16 cellular contexts compared by ENCODE assay signal in genomic region chr2:158099716-158100115, GRCh38. TPM values are rescaled to one million over a fixed set of nuclear protein-coding genes. Genes with fewer than 3 reads are reported as not detected.
A peak's percentile ranks its signal among the peaks of the same experiment; 100 is the strongest.
DNase-seq lines count a peak whose midpoint lies in the region; ATAC-seq and TF ChIP-seq lines count a peak whose summit lies in the region.
"Had no signal": no experiment of that assay in that cellular context is flagged by ENCODE, and none has a peak within 500 bp of the region (broad histone marks: within the 10 kb centered on the region; RNA-seq: fewer than 3 reads in every experiment).

No MANE protein-coding gene starts in this region.

- intact Hi-C loops in tibial artery (cut with DNase I; ENCODE audit: low total_unique reads): no loop called here

- H3K4me1 ChIP-seq in HEK293 (ENCODE audit: control insufficient read depth, insufficient read depth, low read length): no peaks in the 10 kb centered on the region
- no peaks in the 10 kb centered on the region for H3K4me1 ChIP-seq in tibial artery

- H3K27ac ChIP-seq in HEK293 (ENCODE audit: extremely low read depth, low read depth, low read length) (no peak overlapping the region), tibial artery (no peak overlapping the region)

- no peaks in the 10 kb centered on the region for H3K27me3 ChIP-seq in tibial artery

- peak; percentile 4 for DNase-seq in RPMI8226
- peak; percentile 15 for DNase-seq in fibroblast of the aortic adventitia (ENCODE audit: low read depth)
- peak; percentile 86 for DNase-seq in retinal pigment epithelial cell (ENCODE audit: low read depth)
- DNase-seq in tibial artery: no peak
- no peak for DNase-seq in amygdala (lab: John Stamatoyannopoulos, UW)
- no peak for DNase-seq in stimulated activated CD4-positive, alpha-beta T cell treated with anti-CD3 and anti-CD28 coated beads, Interleukin-1b, Interleukin-23, amount 100 ng/mL, for 48 hours
- DNase-seq: activated CD4-positive, alpha-beta T cell treated with anti-CD3 and anti-CD28 coated beads, Interleukin-2, amount 10 ng/mL, durations not matched to agents 24 days and 14 days; CD8-positive, alpha-beta T cell; endodermal cell; KG1; NCI-H2081 treated with DMSO at 0.1 percent for 48 hours had no signal

- CTCF ChIA-PET in HEK293 (lab: Yijun Ruan, JAX): no interaction called here

- H3K9me3 ChIP-seq in HEK293 (ENCODE audit: control insufficient read depth, insufficient read depth, low read depth, low read length) (no peaks in the 10 kb centered on the region), tibial artery (no peaks in the 10 kb centered on the region)

- H3K36me3 ChIP-seq in HEK293 (ENCODE audit: control insufficient read depth in 2 of 2, insufficient read depth in 1 of 2, low read length in 2 of 2) (no peaks in the 10 kb centered on the region), tibial artery (no peaks in the 10 kb centered on the region)

- ATAC-seq in GM19455 (IDR thresholded peaks at IDR 0.05; ENCODE audit: unreplicated experiment): no peak
- ATAC-seq: CD8-positive, alpha-beta T cell had no signal

- POLR2A ChIA-PET in HEK293 (lab: Yijun Ruan, JAX): no interaction called here

- TF ChIP-seq CTCF in HEK293 (tag by site-specific recombination; IDR thresholded peaks at IDR 0.05): no peak
- TF ChIP-seq CTCF in fibroblast of the aortic adventitia (IDR thresholded peaks at IDR 0.05; ENCODE audit: insufficient read depth, low read length): no peak
- TF ChIP-seq CTCF in retinal pigment epithelial cell (conservative IDR thresholded peaks at IDR 0.05; ENCODE audit: low read depth, low read length): no peak
- TF ChIP-seq CTCF in tibial artery (IDR thresholded peaks at IDR 0.05): no peak

- H3K4me3 ChIP-seq in HEK293 (ENCODE audit: low read depth, low read length) (no peak overlapping the region), fibroblast of the aortic adventitia (ENCODE audit: low read depth, low read length) (no peak overlapping the region), retinal pigment epithelial cell (ENCODE audit: low read length) (no peak overlapping the region), tibial artery (no peak overlapping the region)

TF ChIP-seq in HEK293, 187 proteins besides CTCF, POLR2A, EP300 and RAD21:
- TF ChIP-seq ZNF335 (tag by site-specific recombination; conservative IDR thresholded peaks at IDR 0.05): peak; percentile 40
- TF ChIP-seq ZNF184 (tag by site-specific recombination; IDR thresholded peaks at IDR 0.05): no peak
- TF ChIP-seq ZBTB21 (tag by site-specific recombination; IDR thresholded peaks at IDR 0.05): no peak

RNA-seq across cellular contexts. Expression of gene UPP2, which starts 2.0 kb away (rescaled TPM):
- total RNA-seq in fibroblast of the aortic adventitia (ENCODE audit: low replicate concordance): not detected in 2 replicates
- total RNA-seq: activated CD4-positive, alpha-beta T cell treated with anti-CD3 and anti-CD28 coated beads, Interleukin-2, amount 10 ng/mL, durations not matched to agents 24 days and 14 days; activated T-helper 1 cell treated with anti-CD3 and anti-CD28 coated beads, Interleukin-12 subunit alpha, Interleukin-12 subunit beta, Interleukin-2, Interleukin-4 antibody, amounts not matched to agents 30 ng/mL and 10 ng/mL and 1 ng/mL, durations not matched to agents 14 hours and 24 hours and 36 hours; CD8-positive, alpha-beta T cell; endodermal cell; mononuclear cell; pulmonary artery endothelial cell had no signal

Comparison
In these comparisons a context has a peak if more than half of its experiments do, and no peak if none do; other contexts are left out.
1. DNase-seq: peak in RPMI8226 (single experiment), fibroblast of the aortic adventitia (single experiment) and retinal pigment epithelial cell (single experiment); none in tibial artery (0 of 2), amygdala (0 of 56) and stimulated activated CD4-positive, alpha-beta T cell treated with anti-CD3 and anti-CD28 coated beads, Interleukin-1b, Interleukin-23, amount 100 ng/mL, for 48 hours (single experiment).